In the genomic region with DNA sequence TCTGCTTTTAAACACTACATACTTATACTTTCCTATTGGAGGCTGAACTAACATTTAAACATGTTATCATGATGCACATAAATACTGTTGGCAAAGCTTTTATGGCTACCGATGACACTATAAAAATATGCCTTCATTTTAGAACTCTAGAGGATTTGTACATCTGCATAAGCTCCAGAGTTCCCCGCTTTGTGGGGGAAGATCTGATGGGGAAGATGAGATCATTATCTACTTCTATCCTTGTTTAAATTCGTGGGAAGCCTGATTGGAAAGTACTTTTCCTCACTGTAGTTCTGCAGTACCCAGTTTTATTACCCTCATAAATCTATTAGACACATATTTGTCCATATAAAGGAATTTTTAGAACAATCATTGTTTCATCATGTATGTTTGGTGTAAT, we compare ENCODE assay signal across 24 cellular contexts.
"Had no signal": no experiment of that assay in that cellular context is flagged by ENCODE, and none has a peak within 500 bp of the region (broad histone marks: within the 10 kb centered on the region; RNA-seq: fewer than 3 reads in every experiment).

No MANE protein-coding gene starts in this region.

- DNase-seq: activated CD4-positive, alpha-beta memory T cell treated with anti-CD3 and anti-CD28 coated beads, Interleukin-2, amount 10 ng/mL, durations not matched to agents 7 days and 5 days; activated CD4-positive, alpha-beta T cell treated with anti-CD3 and anti-CD28 coated beads for 36 hours; activated CD4-positive, alpha-beta T cell treated with anti-CD3 and anti-CD28 coated beads, Interleukin-2, amount 50 U/mL, for 1 hour; activated CD8-positive, alpha-beta memory T cell treated with anti-CD3 and anti-CD28 coated beads, Interleukin-2, amount 50 U/mL, for 4 hours; activated T-cell treated with anti-CD3 and anti-CD28 coated beads, Interleukin-2, amount 50 U/mL, for 72 hours; body of pancreas; Karpas-422; NCI-H1048; NCI-H146; NCI-H187 treated with DMSO at 0.1 percent for 48 hours; NCI-H2081 treated with DMSO at 0.1 percent for 48 hours; NCI-H446; NCI-H524; SHP77; T-helper 2 cell; T1000 had no signal

- ATAC-seq: activated CD4-positive, alpha-beta T cell treated with anti-CD3 and anti-CD28 coated beads for 36 hours; activated T-cell treated with anti-CD3 and anti-CD28 coated beads, Interleukin-2, amount 50 U/mL, for 72 hours; body of pancreas; K562 had no signal

- H3K27me3 ChIP-seq: ascending aorta, body of pancreas, SJSA1 had no signal

- H3K36me3 Mint-ChIP-seq: activated naive CD4-positive, alpha-beta T cell treated with anti-CD3 and anti-CD28 coated beads, Interleukin-2, amount 50 U/mL, for 24 hours had no signal

- H3K27me3 Mint-ChIP-seq: activated CD4-positive, alpha-beta memory T cell treated with anti-CD3 and anti-CD28 coated beads, Interleukin-2, amount 10 ng/mL, durations not matched to agents 7 days and 5 days; activated CD4-positive, alpha-beta T cell treated with anti-CD3 and anti-CD28 coated beads for 36 hours; activated naive CD4-positive, alpha-beta T cell treated with anti-CD3 and anti-CD28 coated beads, Interleukin-2, amount 50 U/mL, for 24 hours; central memory CD8-positive, alpha-beta T cell had no signal

- H3K4me3 ChIP-seq: ascending aorta, body of pancreas, K562, SJSA1 had no signal

- H3K36me3 ChIP-seq: ascending aorta, SJSA1 had no signal

- H3K4me1 ChIP-seq: ascending aorta, body of pancreas, SJSA1 had no signal

- H3K9me3 ChIP-seq: ascending aorta, body of pancreas, SJSA1 had no signal

- H3K27ac ChIP-seq: ascending aorta, body of pancreas, SJSA1 had no signal

- H3K4me3 Mint-ChIP-seq: activated CD4-positive, alpha-beta memory T cell treated with anti-CD3 and anti-CD28 coated beads, Interleukin-2, amount 10 ng/mL, durations not matched to agents 7 days and 5 days; activated CD4-positive, alpha-beta T cell treated with anti-CD3 and anti-CD28 coated beads for 36 hours; activated naive CD4-positive, alpha-beta T cell treated with anti-CD3 and anti-CD28 coated beads, Interleukin-2, amount 50 U/mL, for 24 hours; activated T-cell treated with anti-CD3 and anti-CD28 coated beads, Interleukin-2, amount 50 U/mL, for 72 hours; central memory CD8-positive, alpha-beta T cell had no signal

- H3K4me1 Mint-ChIP-seq: activated CD4-positive, alpha-beta memory T cell treated with anti-CD3 and anti-CD28 coated beads, Interleukin-2, amount 10 ng/mL, durations not matched to agents 7 days and 5 days; activated CD4-positive, alpha-beta T cell treated with anti-CD3 and anti-CD28 coated beads for 36 hours; activated naive CD4-positive, alpha-beta T cell treated with anti-CD3 and anti-CD28 coated beads, Interleukin-2, amount 50 U/mL, for 24 hours had no signal

- FAIRE-seq: bronchial epithelial cell, K562, RCC 7860, TTC549 had no signal

- H3K27ac Mint-ChIP-seq: activated CD4-positive, alpha-beta memory T cell treated with anti-CD3 and anti-CD28 coated beads, Interleukin-2, amount 10 ng/mL, durations not matched to agents 7 days and 5 days; activated CD4-positive, alpha-beta T cell treated with anti-CD3 and anti-CD28 coated beads for 36 hours; activated naive CD4-positive, alpha-beta T cell treated with anti-CD3 and anti-CD28 coated beads, Interleukin-2, amount 50 U/mL, for 24 hours; activated T-cell treated with anti-CD3 and anti-CD28 coated beads, Interleukin-2, amount 50 U/mL, for 72 hours had no signal
